Comparison of ENCODE assay signal across 32 cellular contexts in genomic region chr5:111003623-111004022, GRCh38.
"Had no signal": no experiment of that assay in that cellular context is flagged by ENCODE, and none has a peak within 500 bp of the region (broad histone marks: within the 10 kb centered on the region; RNA-seq: fewer than 3 reads in every experiment).

No MANE protein-coding gene starts in this region.

- DNase-seq: activated B cell treated with CpG ODN at 0.5 μM for 24 hours; activated CD4-positive, alpha-beta memory T cell treated with anti-CD3 and anti-CD28 coated beads for 36 hours; activated CD4-positive, alpha-beta T cell treated with anti-CD3 and anti-CD28 coated beads for 4 hours; activated CD4-positive, alpha-beta T cell treated with anti-CD3 and anti-CD28 coated beads, Interleukin-2, amount 10 ng/mL, durations not matched to agents 24 days and 14 days; activated CD4-positive, alpha-beta T cell treated with anti-CD3 and anti-CD28 coated beads, Interleukin-2, amount 50 U/mL, for 1 hour; activated CD4-positive, alpha-beta T cell treated with anti-CD3 and anti-CD28 coated beads, Interleukin-2, amount 50 U/mL, for 4 hours; activated CD4-positive, CD25-positive, alpha-beta regulatory T cell treated with anti-CD3 and anti-CD28 coated beads, Interleukin-2, amount 50 U/mL, for 72 hours; activated CD8-positive, alpha-beta memory T cell treated with anti-CD3 and anti-CD28 coated beads, Interleukin-2, amount 50 U/mL, for 4 hours; activated CD8-positive, alpha-beta T cell treated with anti-CD3 and anti-CD28 coated beads for 36 hours; activated effector memory CD4-positive, alpha-beta T cell treated with anti-CD3 and anti-CD28 coated beads, Interleukin-2, amount 50 U/mL, for 16 hours; activated gamma-delta T cell treated with Interleukin-2 at 50 U/mL for 16 hours; activated naive CD4-positive, alpha-beta T cell; activated naive CD4-positive, alpha-beta T cell treated with anti-CD3 and anti-CD28 coated beads for 36 hours; activated naive CD4-positive, alpha-beta T cell treated with anti-CD3 and anti-CD28 coated beads, Interleukin-2, amount 50 U/mL, for 16 hours; activated naive CD8-positive, alpha-beta T cell treated with anti-CD3 and anti-CD28 coated beads for 36 hours; activated T-cell treated with anti-CD3 and anti-CD28 coated beads for 4 hours; activated T-cell treated with anti-CD3 and anti-CD28 coated beads, Interleukin-2, amount 50 U/mL, for 1 hour; activated T-cell treated with anti-CD3 and anti-CD28 coated beads, Interleukin-2, amount 50 U/mL, for 4 hours; activated T-cell treated with anti-CD3 and anti-CD28 coated beads, Interleukin-2, amount 50 U/mL, for 72 hours; adrenal gland; amniotic stem cell; aorta; body of pancreas; brain microvascular endothelial cell; central memory CD4-positive, alpha-beta T cell; T-helper 1 cell; T-helper 2 cell; T-helper 9 cell had no signal

- H3K4me1 ChIP-seq: adrenal gland, body of pancreas, breast epithelium had no signal

- H3K36me3 ChIP-seq: adrenal gland, brain microvascular endothelial cell, breast epithelium had no signal

- H3K4me3 ChIP-seq: adrenal gland, body of pancreas, breast epithelium had no signal

- ATAC-seq: activated CD8-positive, alpha-beta T cell treated with anti-CD3 and anti-CD28 coated beads for 36 hours; activated naive CD4-positive, alpha-beta T cell treated with anti-CD3 and anti-CD28 coated beads, Interleukin-2, amount 50 U/mL, for 72 hours; activated T-cell treated with anti-CD3 and anti-CD28 coated beads, Interleukin-2, amount 50 U/mL, for 4 hours; activated T-cell treated with anti-CD3 and anti-CD28 coated beads, Interleukin-2, amount 50 U/mL, for 72 hours; activated T-helper 17 cell treated with anti-CD3 and anti-CD28 coated beads, Interleukin-2, amount 50 U/mL, for 72 hours; body of pancreas had no signal

- H3K9me3 ChIP-seq: adrenal gland, body of pancreas, breast epithelium had no signal

- H3K27ac ChIP-seq: adrenal gland, body of pancreas, brain microvascular endothelial cell, breast epithelium, VCaP had no signal

- H3K27me3 ChIP-seq: adrenal gland, body of pancreas, brain microvascular endothelial cell, breast epithelium had no signal
